In genomic region chr9:136898483-136899100, GRCh38 we compare ENCODE assay signal across 18 cellular contexts. TPM values are rescaled to one million over a fixed set of nuclear protein-coding genes. Genes with fewer than 3 reads are reported as not detected.
"Had no signal": no experiment of that assay in that cellular context is flagged by ENCODE, and none has a peak within 500 bp of the region (broad histone marks: within the 10 kb centered on the region; RNA-seq: fewer than 3 reads in every experiment).

No MANE protein-coding gene starts in this region.

- H3K36me3 ChIP-seq: pancreas had no signal

- H3K27ac ChIP-seq: hepatocyte, neural progenitor cell, tibial artery, vagina had no signal

- ATAC-seq: activated CD4-positive, alpha-beta T cell treated with anti-CD3 and anti-CD28 coated beads for 36 hours; activated CD8-positive, alpha-beta T cell treated with anti-CD3 and anti-CD28 coated beads, Interleukin-2, amount 10 ng/mL, durations not matched to agents 7 days and 5 days; left ventricle myocardium superior; pancreas had no signal

- H3K4me1 ChIP-seq: neural progenitor cell had no signal

- H3K9me3 Mint-ChIP-seq: activated naive CD4-positive, alpha-beta T cell treated with anti-CD3 and anti-CD28 coated beads, Interleukin-2, amount 50 U/mL, for 24 hours; brain; central memory CD8-positive, alpha-beta T cell; neural progenitor cell had no signal

- H3K9ac ChIP-seq: neural progenitor cell had no signal

- DNase-seq: activated CD4-positive, alpha-beta T cell treated with anti-CD3 and anti-CD28 coated beads for 36 hours; activated CD8-positive, alpha-beta T cell treated with anti-CD3 and anti-CD28 coated beads, Interleukin-2, amount 10 ng/mL, durations not matched to agents 7 days and 5 days; activated effector memory CD4-positive, alpha-beta T cell treated with Interleukin-2 at 50 U/mL for 16 hours; amygdala; dermis blood vessel endothelial cell; left ventricle myocardium superior; stimulated activated CD4-positive, alpha-beta T cell treated with anti-CD3 and anti-CD28 coated beads, Interleukin-4, amount 100 ng/mL, for 4 hours; tibial artery had no signal

- H3K4me3 ChIP-seq: hepatocyte, neural progenitor cell, pancreas, tibial artery, vagina had no signal

- H3K9me3 ChIP-seq: pancreas, tibial artery, vagina had no signal

- H3K27me3 ChIP-seq: hepatocyte, neural progenitor cell, pancreas, tibial artery, vagina had no signal

- H3K4me3 Mint-ChIP-seq: activated CD4-positive, alpha-beta T cell treated with anti-CD3 and anti-CD28 coated beads for 36 hours; activated CD8-positive, alpha-beta T cell treated with anti-CD3 and anti-CD28 coated beads, Interleukin-2, amount 10 ng/mL, durations not matched to agents 7 days and 5 days; activated naive CD4-positive, alpha-beta T cell treated with anti-CD3 and anti-CD28 coated beads, Interleukin-2, amount 50 U/mL, for 24 hours; brain; central memory CD8-positive, alpha-beta T cell; neural progenitor cell had no signal

- H3K27me3 Mint-ChIP-seq: activated CD4-positive, alpha-beta T cell treated with anti-CD3 and anti-CD28 coated beads for 36 hours; activated naive CD4-positive, alpha-beta T cell treated with anti-CD3 and anti-CD28 coated beads, Interleukin-2, amount 50 U/mL, for 24 hours; brain; central memory CD8-positive, alpha-beta T cell had no signal

- H3K4me1 Mint-ChIP-seq: brain, neural progenitor cell had no signal

- H3K27ac Mint-ChIP-seq: activated CD8-positive, alpha-beta T cell treated with anti-CD3 and anti-CD28 coated beads, Interleukin-2, amount 10 ng/mL, durations not matched to agents 7 days and 5 days; activated naive CD4-positive, alpha-beta T cell treated with anti-CD3 and anti-CD28 coated beads, Interleukin-2, amount 50 U/mL, for 24 hours; brain; neural progenitor cell had no signal

RNA-seq across cellular contexts. Expression of gene C8G, which starts 46.5 kb away (rescaled TPM):
- total RNA-seq: dermis blood vessel endothelial cell, kidney epithelial cell, mesenteric fat pad, skeletal muscle tissue, vagina had no signal
